Comparison of ENCODE assay signal across 16 cellular contexts in genomic region chr13:21243045-21243842, GRCh38.
A peak's percentile ranks its signal among the peaks of the same experiment; 100 is the strongest.
DNase-seq lines count a peak whose midpoint lies in the region; TF ChIP-seq lines count a peak whose summit lies in the region.
"Had no signal": no experiment of that assay in that cellular context is flagged by ENCODE, and none has a peak within 500 bp of the region (broad histone marks: within the 10 kb centered on the region; RNA-seq: fewer than 3 reads in every experiment).

No MANE protein-coding gene starts in this region.

- no peaks in the 10 kb centered on the region for H3K4me1 Mint-ChIP-seq in progenitor cell of endocrine pancreas (ENCODE audit: low read depth)
- H3K4me1 Mint-ChIP-seq: B cell had no signal

- no peak overlapping the region for H3K4me2 ChIP-seq in neuronal stem cell (ENCODE audit: insufficient read depth, low read length, poor library complexity, severe bottlenecking)

- H3K9me3 Mint-ChIP-seq in progenitor cell of endocrine pancreas (ENCODE audit: low read depth): peaks cover 3% of the 10 kb centered on the region
- H3K9me3 Mint-ChIP-seq: activated T-cell treated with anti-CD3 and anti-CD28 coated beads, Interleukin-2, amount 50 U/mL, for 4 hours had no signal

- no peaks in the 10 kb centered on the region for H3K79me1 ChIP-seq in neuronal stem cell (ENCODE audit: low read depth, low read length)

- H3K4me1 ChIP-seq in neuronal stem cell (ENCODE audit: control insufficient read depth in 2 of 2, insufficient read depth in 1 of 2, low read depth in 1 of 2, low read length in 2 of 2) (peaks cover 0 to 5% of the 10 kb centered on the region in 2 donors), Peyer's patch (no peaks in the 10 kb centered on the region)

- H3K27ac ChIP-seq in KOPT-K1 (ENCODE audit: low read depth, low read length, poor library complexity, severe bottlenecking) (peak overlapping the region; percentile 37), VCaP (peak overlapping the region; percentile 68), neuronal stem cell (replicated peaks; ENCODE audit: low read length) (no peak overlapping the region), Peyer's patch (peak overlapping the region in 1 of 4 donors; percentile 67)
- H3K27ac ChIP-seq: neutrophil had no signal

- H2AK5ac ChIP-seq in neuronal stem cell (ENCODE audit: low read depth, low read length): no peak overlapping the region

- H3K27me3 Mint-ChIP-seq in progenitor cell of endocrine pancreas: peaks cover 4% of the 10 kb centered on the region
- H3K27me3 Mint-ChIP-seq: B cell had no signal

- H3K27me3 ChIP-seq in neuronal stem cell (ENCODE audit: control insufficient read depth in 3 of 3, insufficient read depth in 3 of 3, low read depth in 1 of 3, low read length in 3 of 3) (no peaks in the 10 kb centered on the region), Peyer's patch (no peaks in the 10 kb centered on the region)
- H3K27me3 ChIP-seq: neutrophil had no signal

- no peak overlapping the region for H3K4ac ChIP-seq in neuronal stem cell (ENCODE audit: low read length)

- no CpG with 5 or more reads among the region's 18 CpGs for WGBS in neuronal stem cell (ENCODE audit: extremely low coverage in 2 of 2, insufficient read length in 2 of 2, insufficient replicate concordance in 1 of 2), 2 donors

- H3K18ac ChIP-seq in neuronal stem cell (ENCODE audit: low read length): no peak overlapping the region

- no peak overlapping the region for H3K9ac ChIP-seq in neuronal stem cell (ENCODE audit: low read depth, low read length, poor library complexity)

- H2BK15ac ChIP-seq in neuronal stem cell (ENCODE audit: low read length): peak overlapping the region; percentile 34

- no peak overlapping the region for H2BK120ac ChIP-seq in neuronal stem cell (ENCODE audit: low read depth, low read length)

- H4K91ac ChIP-seq in neuronal stem cell (ENCODE audit: low read depth, low read length, poor library complexity): no peak overlapping the region

- no peak overlapping the region for H3K14ac ChIP-seq in neuronal stem cell (ENCODE audit: low read length)

- no peak for TF ChIP-seq CTCF in VCaP (conservative IDR thresholded peaks at IDR 0.05)
- no peak for TF ChIP-seq CTCF in Peyer's patch (IDR thresholded peaks at IDR 0.05)
- no peak for TF ChIP-seq CTCF in progenitor cell of endocrine pancreas (IDR thresholded peaks at IDR 0.05; ENCODE audit: unreplicated experiment)

- no peak overlapping the region for H3K4me3 ChIP-seq in neuronal stem cell (ENCODE audit: low read length in 2 of 2)
- H3K4me3 ChIP-seq in Peyer's patch: no peak overlapping the region

- H2BK12ac ChIP-seq in neuronal stem cell (ENCODE audit: low read length): no peak overlapping the region

- H3K9me3 ChIP-seq in KOPT-K1 (ENCODE audit: insufficient read depth, low read length, poor library complexity, severe bottlenecking): no peaks in the 10 kb centered on the region
- H3K9me3 ChIP-seq in neuronal stem cell (replicated peaks in 1 of 2; ENCODE audit: control insufficient read depth in 2 of 2, insufficient read depth in 1 of 2, low read depth in 1 of 2, low read length in 2 of 2): no peaks in the 10 kb centered on the region
- no peaks in the 10 kb centered on the region for H3K9me3 ChIP-seq in Peyer's patch
- H3K9me3 ChIP-seq: neutrophil had no signal

- no peak overlapping the region for H3K27ac Mint-ChIP-seq in progenitor cell of endocrine pancreas
- H3K27ac Mint-ChIP-seq: B cell had no signal

- H3K23ac ChIP-seq in neuronal stem cell (ENCODE audit: low read depth, low read length, poor library complexity): no peak overlapping the region

- H3K36me3 ChIP-seq in KOPT-K1 (ENCODE audit: insufficient read depth, low read length) (no peaks in the 10 kb centered on the region), neuronal stem cell (replicated peaks in 1 of 2; ENCODE audit: control insufficient read depth in 2 of 2, insufficient read depth in 2 of 2, low read length in 2 of 2) (no peaks in the 10 kb centered on the region), Peyer's patch (no peaks in the 10 kb centered on the region)
- H3K36me3 ChIP-seq: neutrophil had no signal

- no peak for TF ChIP-seq POLR2A in Peyer's patch (IDR thresholded peaks at IDR 0.05)

- no peak overlapping the region for H4K8ac ChIP-seq in neuronal stem cell (ENCODE audit: low read depth, low read length)

- H2AFZ ChIP-seq in neuronal stem cell (ENCODE audit: low read length): peak overlapping the region; percentile 29

- no peak overlapping the region for H3K4me3 Mint-ChIP-seq in progenitor cell of endocrine pancreas (ENCODE audit: low read depth)
- H3K4me3 Mint-ChIP-seq: activated T-cell treated with anti-CD3 and anti-CD28 coated beads, Interleukin-2, amount 50 U/mL, for 4 hours; B cell had no signal

- no peak overlapping the region for H2BK5ac ChIP-seq in neuronal stem cell (ENCODE audit: low read length)

- no peaks in the 10 kb centered on the region for H3K36me3 Mint-ChIP-seq in progenitor cell of endocrine pancreas (ENCODE audit: insufficient read depth)

- DNase-seq in DMS53 (lab: John Stamatoyannopoulos, UW) (peak; percentile 81), neuronal stem cell (ENCODE audit: low spot score) (no peak), COLO829 (ENCODE audit: low spot score) (no peak), Peyer's patch (no peak), progenitor cell of endocrine pancreas (ENCODE audit: low spot score, unreplicated experiment) (no peak)
- DNase-seq: activated CD4-positive, alpha-beta T cell treated with anti-CD3 and anti-CD28 coated beads, Interleukin-2, amount 50 U/mL, for 1 hour; activated T-cell treated with anti-CD3 and anti-CD28 coated beads, Interleukin-2, amount 50 U/mL, for 4 hours; DMS 273 treated with DMSO at 0.1 percent for 48 hours; NCI-H1436 treated with DMSO at 0.1 percent for 48 hours; SHP77 treated with DMSO at 0.1 percent for 48 hours; stimulated activated naive CD4-positive, alpha-beta T cell; T-helper 9 cell had no signal
